ENCODE assay signal across 9 cellular contexts in genomic region chr10:103069453-103070331, GRCh38.
DNase-seq lines count a peak whose midpoint lies in the region; ATAC-seq, FAIRE-seq and TF ChIP-seq lines count a peak whose summit lies in the region.
"Had no signal": no experiment of that assay in that cellular context is flagged by ENCODE, and none has a peak within 500 bp of the region (broad histone marks: within the 10 kb centered on the region; RNA-seq: fewer than 3 reads in every experiment).

No MANE protein-coding gene starts in this region.

- no peaks in the 10 kb centered on the region for H3K36me3 ChIP-seq in bronchial epithelial cell (ENCODE audit: control insufficient read depth, insufficient read depth, low read length)

- TF ChIP-seq CTCF in activated B cell treated with CpG ODN at 0.5 μM for 24 hours (IDR thresholded peaks at IDR 0.05) (no peak), bronchial epithelial cell (IDR thresholded peaks at IDR 0.05; ENCODE audit: insufficient read depth, low read length, severe bottlenecking) (peak; percentile 77)

- no peaks in the 10 kb centered on the region for H3K27me3 Mint-ChIP-seq in activated B cell treated with CpG ODN at 0.5 μM for 24 hours
- H3K27me3 Mint-ChIP-seq: activated naive CD8-positive, alpha-beta T cell had no signal

- ATAC-seq in GM21528 (IDR thresholded peaks at IDR 0.05; ENCODE audit: low FRiP score, unreplicated experiment) (peak; percentile 60), activated B cell treated with CpG ODN at 0.5 μM for 24 hours (ENCODE audit: low read depth) (peak; percentile 82), left lobe of liver (peak; percentile 97)

- H3K9me3 Mint-ChIP-seq in activated B cell treated with CpG ODN at 0.5 μM for 24 hours: no peaks in the 10 kb centered on the region

- DNase-seq in DMS153 treated with DMSO at 0.1 percent for 48 hours (lab: John Stamatoyannopoulos, UW; ENCODE audit: unreplicated experiment) (peak; percentile 42), MV-4-11 (lab: John Stamatoyannopoulos, UW) (peak; percentile 23), activated B cell treated with CpG ODN at 0.5 μM for 24 hours (peak; percentile 40), bronchial epithelial cell (ENCODE audit: low read depth) (peak; percentile 62), left lobe of liver (ENCODE audit: low spot score) (peak; percentile 65), middle frontal gyrus (ENCODE audit: extremely low spot score, low spot score) (no peak)
- DNase-seq in stimulated activated CD4-positive, alpha-beta T cell treated with anti-CD3 and anti-CD28 coated beads, TNF-alpha, amount 100 ng/mL, for 24 hours (ENCODE audit: low read depth in 3 of 3): peak; percentile 41 to 68 (median 44)

- peaks cover 33% of the 10 kb centered on the region for H3K4me1 Mint-ChIP-seq in activated B cell treated with CpG ODN at 0.5 μM for 24 hours

- no peaks in the 10 kb centered on the region for H3K27me3 ChIP-seq in bronchial epithelial cell (ENCODE audit: control insufficient read depth, insufficient read depth, low read length)

- H3K36me3 Mint-ChIP-seq in activated B cell treated with CpG ODN at 0.5 μM for 24 hours (ENCODE audit: low read depth): peaks cover under 1% of the 10 kb centered on the region
- H3K36me3 Mint-ChIP-seq: activated naive CD8-positive, alpha-beta T cell had no signal

- FAIRE-seq in bronchial epithelial cell (lab: Jason Lieb, UNC): no peak

- peak overlapping the region; percentile 73 for H3K27ac Mint-ChIP-seq in activated B cell treated with CpG ODN at 0.5 μM for 24 hours
- H3K27ac Mint-ChIP-seq: activated naive CD8-positive, alpha-beta T cell had no signal

- intact Hi-C loops in activated B cell treated with CpG ODN at 0.5 μM for 24 hours (cut with micrococcal nuclease): loop anchor here (1.0 to 5.0 kb wide), 5 partner anchors 123 to 340 kb away; partner anchors contain the start of gene NT5C2

- H3K4me3 Mint-ChIP-seq in activated B cell treated with CpG ODN at 0.5 μM for 24 hours: peak overlapping the region; percentile 55
- H3K4me3 Mint-ChIP-seq: activated naive CD8-positive, alpha-beta T cell had no signal

- no peak overlapping the region for H3K4me3 ChIP-seq in bronchial epithelial cell (ENCODE audit: low read depth, low read length)

- CTCF ChIA-PET in activated B cell treated with CpG ODN at 0.5 μM for 24 hours (lab: Charles Lee): interaction anchor here (0.9 to 3.8 kb wide), 4 partner anchors 152 to 427 kb away, joined by 3 to 38 read pairs (median 10); partner anchors contain the start of gene CNNM2

- POLR2A ChIA-PET in activated B cell treated with CpG ODN at 0.5 μM for 24 hours (lab: Charles Lee): interaction anchor here (1.9 kb wide), 2 partner anchors 124 to 152 kb away, joined by 5 to 7 read pairs; partner anchors contain the start of genes CNNM2 and NT5C2
